ENCODE assay signal across 18 cellular contexts in genomic region chr16:30457256-30457655, GRCh38. TPM values are rescaled to one million over a fixed set of nuclear protein-coding genes. Genes with fewer than 3 reads are reported as not detected.
DNase-seq lines count a peak whose midpoint lies in the region; ATAC-seq, FAIRE-seq and TF ChIP-seq lines count a peak whose summit lies in the region.
"Had no signal": no experiment of that assay in that cellular context is flagged by ENCODE, and none has a peak within 500 bp of the region (broad histone marks: within the 10 kb centered on the region; RNA-seq: fewer than 3 reads in every experiment).

No MANE protein-coding gene starts in this region.

- no peak overlapping the region for H3K9ac ChIP-seq in HepG2 (ENCODE audit: insufficient read depth, low read depth, low read length)

- peaks cover 2% of the 10 kb centered on the region for H3K36me3 Mint-ChIP-seq in activated CD4-positive, alpha-beta T cell treated with anti-CD3 and anti-CD28 coated beads, Interleukin-2, amount 10 ng/mL, durations not matched to agents 24 days and 14 days (ENCODE audit: low read depth)
- peaks cover 4% of the 10 kb centered on the region for H3K36me3 Mint-ChIP-seq in activated T-helper 1 cell treated with anti-CD3 and anti-CD28 coated beads, Interleukin-12 subunit alpha, Interleukin-12 subunit beta, Interleukin-2, Interleukin-4 antibody, amounts not matched to agents 30 ng/mL and 10 ng/mL and 1 ng/mL, durations not matched to agents 14 hours and 24 hours and 36 hours (ENCODE audit: low read depth)

- no peaks in the 10 kb centered on the region for H4K20me1 ChIP-seq in HepG2 (ENCODE audit: insufficient read depth, low read length)

- POLR2A ChIA-PET in HepG2 (lab: Yijun Ruan, JAX): interaction anchor here (0.6 to 1.1 kb wide), 3 partner anchors 12 to 1927 kb away, joined by 3 to 4 read pairs (median 3); no protein-coding TSS in a partner anchor

- WGBS in HepG2 (ENCODE audit: low lambda C conversion rate): 83% methylated on average over 1 of the region's 1 CpG

- intact Hi-C loops in activated CD4-positive, alpha-beta T cell treated with anti-CD3 and anti-CD28 coated beads, Interleukin-2, amount 10 ng/mL, durations not matched to agents 24 days and 14 days (cut with micrococcal nuclease): no loop called here
- intact Hi-C loops in activated T-helper 1 cell treated with anti-CD3 and anti-CD28 coated beads, Interleukin-12 subunit alpha, Interleukin-12 subunit beta, Interleukin-2, Interleukin-4 antibody, amounts not matched to agents 30 ng/mL and 10 ng/mL and 1 ng/mL, durations not matched to agents 14 hours and 24 hours and 36 hours (cut with micrococcal nuclease): no loop called here
- intact Hi-C loops in HepG2 (cut with micrococcal nuclease; ENCODE audit: unreplicated experiment): no loop called here

- H3K9me3 ChIP-seq in HepG2 (ENCODE audit: low read length): no peaks in the 10 kb centered on the region
- H3K9me3 ChIP-seq: A549, colonic mucosa had no signal

- TF ChIP-seq RAD21 in HepG2 (CRISPR knock-in tag; IDR thresholded peaks at IDR 0.05): no peak

- CTCF ChIA-PET in HepG2 (lab: Yijun Ruan, JAX; ENCODE audit: low intra/inter-chr PET ratio, low total read pairs): no interaction called here

- H3K9me3 Mint-ChIP-seq in activated CD4-positive, alpha-beta T cell treated with anti-CD3 and anti-CD28 coated beads, Interleukin-2, amount 10 ng/mL, durations not matched to agents 24 days and 14 days: no peaks in the 10 kb centered on the region
- H3K9me3 Mint-ChIP-seq in activated T-helper 1 cell treated with anti-CD3 and anti-CD28 coated beads, Interleukin-12 subunit alpha, Interleukin-12 subunit beta, Interleukin-2, Interleukin-4 antibody, amounts not matched to agents 30 ng/mL and 10 ng/mL and 1 ng/mL, durations not matched to agents 14 hours and 24 hours and 36 hours: no peaks in the 10 kb centered on the region

- TF ChIP-seq POLR2A in GM12891 (IDR thresholded peaks at IDR 0.05; ENCODE audit: low read depth, low read length) (no peak), HepG2 (IDR thresholded peaks at IDR 0.05; ENCODE audit: insufficient read depth in 1 of 2, low read depth in 2 of 2, low read length in 2 of 2) (no peak)

- no peaks in the 10 kb centered on the region for H3K36me3 ChIP-seq in HepG2 (replicated peaks in 1 of 2; ENCODE audit: control insufficient read depth in 1 of 2, insufficient read depth in 2 of 2, low read length in 2 of 2)
- H3K36me3 ChIP-seq: colonic mucosa had no signal

- peak; percentile 5 for FAIRE-seq in GM12891 (lab: Jason Lieb, UNC)
- peak; percentile 21 for FAIRE-seq in HepG2 (lab: Jason Lieb, UNC)
- FAIRE-seq: A549 had no signal

- H3K4me2 ChIP-seq in HepG2 (ENCODE audit: low read depth, low read length): no peak overlapping the region
- H3K4me2 ChIP-seq: A549 had no signal

- H3K4me1 Mint-ChIP-seq in activated CD4-positive, alpha-beta T cell treated with anti-CD3 and anti-CD28 coated beads, Interleukin-2, amount 10 ng/mL, durations not matched to agents 24 days and 14 days: peaks cover 76% of the 10 kb centered on the region
- peaks cover 83% of the 10 kb centered on the region for H3K4me1 Mint-ChIP-seq in activated T-helper 1 cell treated with anti-CD3 and anti-CD28 coated beads, Interleukin-12 subunit alpha, Interleukin-12 subunit beta, Interleukin-2, Interleukin-4 antibody, amounts not matched to agents 30 ng/mL and 10 ng/mL and 1 ng/mL, durations not matched to agents 14 hours and 24 hours and 36 hours (ENCODE audit: low read depth)

- no peak for TF ChIP-seq CTCF in HepG2 (CRISPR knock-in tag; IDR thresholded peaks at IDR 0.05)

- TF ChIP-seq EP300 in HepG2 (IDR thresholded peaks at IDR 0.05; ENCODE audit: low read depth in 2 of 2, low read length in 2 of 2): no peak
- no peak for TF ChIP-seq EP300 in HepG2 (CRISPR knock-in tag; IDR thresholded peaks at IDR 0.05; ENCODE audit: borderline replicate concordance)

- H3K27me3 ChIP-seq in HepG2 (ENCODE audit: control insufficient read depth in 1 of 2, insufficient read depth in 2 of 2, low read length in 2 of 2): no peaks in the 10 kb centered on the region
- H3K27me3 ChIP-seq: colonic mucosa had no signal

- no peak overlapping the region for H3K27ac ChIP-seq in HepG2 (ENCODE audit: extremely low read length, insufficient read depth, low read length)
- H3K27ac ChIP-seq: A549, C4-2B, colonic mucosa had no signal

- H3K4me3 Mint-ChIP-seq in activated CD4-positive, alpha-beta T cell treated with anti-CD3 and anti-CD28 coated beads, Interleukin-2, amount 10 ng/mL, durations not matched to agents 24 days and 14 days: peak overlapping the region; percentile 31
- peak overlapping the region; percentile 24 for H3K4me3 Mint-ChIP-seq in activated T-helper 1 cell treated with anti-CD3 and anti-CD28 coated beads, Interleukin-12 subunit alpha, Interleukin-12 subunit beta, Interleukin-2, Interleukin-4 antibody, amounts not matched to agents 30 ng/mL and 10 ng/mL and 1 ng/mL, durations not matched to agents 14 hours and 24 hours and 36 hours

- H3K4me1 ChIP-seq in HepG2 (ENCODE audit: insufficient read depth, low read length): peaks cover 78% of the 10 kb centered on the region
- H3K4me1 ChIP-seq: colonic mucosa had no signal

- no peaks in the 10 kb centered on the region for H3K79me2 ChIP-seq in HepG2 (ENCODE audit: insufficient read depth, low read length)

- no TSS peak for BruUV-seq in HepG2 (replicated peaks; lab: Mats Ljungman, UMichigan)

- no peak overlapping the region for H2AFZ ChIP-seq in HepG2 (ENCODE audit: low read length)

- peak overlapping the region; percentile 95 for H3K27ac Mint-ChIP-seq in activated CD4-positive, alpha-beta T cell treated with anti-CD3 and anti-CD28 coated beads, Interleukin-2, amount 10 ng/mL, durations not matched to agents 24 days and 14 days
- H3K27ac Mint-ChIP-seq in activated T-helper 1 cell treated with anti-CD3 and anti-CD28 coated beads, Interleukin-12 subunit alpha, Interleukin-12 subunit beta, Interleukin-2, Interleukin-4 antibody, amounts not matched to agents 30 ng/mL and 10 ng/mL and 1 ng/mL, durations not matched to agents 14 hours and 24 hours and 36 hours: peak overlapping the region; percentile 61

- DNase-seq in activated CD4-positive, alpha-beta T cell treated with anti-CD3 and anti-CD28 coated beads, Interleukin-2, amount 10 ng/mL, durations not matched to agents 24 days and 14 days: peak; percentile 62
- DNase-seq in activated CD4-positive, alpha-beta T cell treated with anti-CD3 and anti-CD28 coated beads for 48 hours: no peak
- DNase-seq in GM12891 (ENCODE audit: insufficient read length, low spot score) (no peak), HepG2 (ENCODE audit: low spot score) (no peak), SW 1271 (lab: John Stamatoyannopoulos, UW) (no peak), NCI-H345 (lab: John Stamatoyannopoulos, UW) (no peak), kidney glomerular epithelial cell (lab: John Stamatoyannopoulos, UW) (no peak)
- DNase-seq in activated T-helper 1 cell treated with anti-CD3 and anti-CD28 coated beads, Interleukin-12 subunit alpha, Interleukin-12 subunit beta, Interleukin-2, Interleukin-4 antibody, amounts not matched to agents 30 ng/mL and 10 ng/mL and 1 ng/mL, durations not matched to agents 14 hours and 24 hours and 36 hours (ENCODE audit: low spot score): no peak
- DNase-seq: colonic mucosa, hypothalamus, NCI-H1694, SIG-M5, T1000 had no signal

- no peak overlapping the region for H3K4me3 ChIP-seq in HepG2 (replicated peaks in 1 of 3; ENCODE audit: insufficient read depth in 1 of 3, low read depth in 2 of 3, low read length in 3 of 3)
- H3K4me3 ChIP-seq: A549, colonic mucosa had no signal

- ATAC-seq in HepG2: no peak
- ATAC-seq: A549 had no signal

- no peaks in the 10 kb centered on the region for H3K27me3 Mint-ChIP-seq in activated CD4-positive, alpha-beta T cell treated with anti-CD3 and anti-CD28 coated beads, Interleukin-2, amount 10 ng/mL, durations not matched to agents 24 days and 14 days
- no peaks in the 10 kb centered on the region for H3K27me3 Mint-ChIP-seq in activated T-helper 1 cell treated with anti-CD3 and anti-CD28 coated beads, Interleukin-12 subunit alpha, Interleukin-12 subunit beta, Interleukin-2, Interleukin-4 antibody, amounts not matched to agents 30 ng/mL and 10 ng/mL and 1 ng/mL, durations not matched to agents 14 hours and 24 hours and 36 hours (ENCODE audit: insufficient read depth)

- in situ Hi-C loops in HepG2 (cut with HindIII; ENCODE audit: extremely low pct_ligation_motif_present, low pct_unique_long_range_greater_than_20kb): loop anchor here (5.0 kb wide), 1 partner anchor 60 kb away; no protein-coding TSS in a partner anchor

RNA-seq across cellular contexts. Expression of gene SEPHS2, which starts 11.6 kb away (rescaled TPM):
- 79.7 and 80.2 TPM in 2 replicates for total RNA-seq in activated CD4-positive, alpha-beta T cell treated with anti-CD3 and anti-CD28 coated beads, Interleukin-2, amount 10 ng/mL, durations not matched to agents 24 days and 14 days
- polyA plus RNA-seq in GM12891 (2012; ENCODE audit: low read depth, missing spikeins): 56.5 TPM
- 83.4 and 87.2 TPM in 2 replicates for total RNA-seq in activated T-helper 1 cell treated with anti-CD3 and anti-CD28 coated beads, Interleukin-12 subunit alpha, Interleukin-12 subunit beta, Interleukin-2, Interleukin-4 antibody, amounts not matched to agents 30 ng/mL and 10 ng/mL and 1 ng/mL, durations not matched to agents 14 hours and 24 hours and 36 hours
- total RNA-seq in HepG2 (2016; rRNA removed; fragmentation: Illumina TruSeq; extraction: Trizol): 20.7 and 56.3 TPM in 2 replicates
- total RNA-seq in HepG2 (2016; cell fraction: cytosol; rRNA removed; fragmentation: Illumina TruSeq; extraction: Trizol; ENCODE audit: low read depth): 5.7 and 7.2 TPM in 2 replicates
- total RNA-seq in HepG2 (2016; cell fraction: insoluble cytoplasmic fraction; rRNA removed; fragmentation: Illumina TruSeq; extraction: Trizol): 20.6 and 53.3 TPM in 2 replicates
- total RNA-seq in HepG2 (2016; cell fraction: membrane; rRNA removed; fragmentation: Illumina TruSeq; extraction: Trizol): 32.0 TPM in 2 replicates
- total RNA-seq in HepG2 (2016; cell fraction: nucleus; rRNA removed; fragmentation: Illumina TruSeq; extraction: Trizol): 20.1 and 22.8 TPM in 2 replicates
- polyA plus RNA-seq in HepG2 (2011; rRNA removed): 127 and 128 TPM in 2 replicates
- 115 and 145 TPM in 2 replicates for polyA plus RNA-seq in HepG2 (2011; cell fraction: cytosol; rRNA removed)
- polyA plus RNA-seq in HepG2 (2011; cell fraction: nucleus; rRNA removed): 36.6 and 44.5 TPM in 2 replicates
- polyA plus RNA-seq in HepG2 (2012): 130 and 170 TPM in 2 replicates
- 14.0 and 14.5 TPM in 2 replicates for polyA plus RNA-seq in HepG2 (2016; cell fraction: cytosol; fragmentation: Illumina TruSeq; extraction: Trizol; ENCODE audit: low read depth)
- 225 and 237 TPM in 2 replicates for polyA plus RNA-seq in HepG2 (2016; cell fraction: insoluble cytoplasmic fraction; fragmentation: Illumina TruSeq; extraction: Trizol; ENCODE audit: low read depth)
- polyA plus RNA-seq in HepG2 (2016; cell fraction: membrane; fragmentation: Illumina TruSeq; extraction: Trizol; ENCODE audit: low read depth): 54.8 and 58.5 TPM in 2 replicates
- polyA plus RNA-seq in HepG2 (2016; cell fraction: nucleus; fragmentation: Illumina TruSeq; extraction: Trizol; ENCODE audit: insufficient read depth, low read depth): 101 TPM in 2 replicates
- polyA minus RNA-seq in HepG2 (2011; rRNA and poly(A)+ RNA removed; ENCODE audit: low replicate concordance): 28.5 and 84.7 TPM in 2 replicates
- polyA minus RNA-seq in HepG2 (2011; cell fraction: cytosol; rRNA and poly(A)+ RNA removed): 65.0 and 74.5 TPM in 2 replicates
- polyA minus RNA-seq in HepG2 (2011; cell fraction: nucleus; rRNA and poly(A)+ RNA removed): 38.4 and 44.4 TPM in 2 replicates

RNA-seq across cellular contexts. Expression of gene ITGAL, which starts 15.3 kb away (rescaled TPM):
- total RNA-seq in activated CD4-positive, alpha-beta T cell treated with anti-CD3 and anti-CD28 coated beads, Interleukin-2, amount 10 ng/mL, durations not matched to agents 24 days and 14 days: 264 and 267 TPM in 2 replicates
- polyA plus RNA-seq in GM12891 (2012; ENCODE audit: low read depth, missing spikeins): 35.4 TPM
- total RNA-seq in activated T-helper 1 cell treated with anti-CD3 and anti-CD28 coated beads, Interleukin-12 subunit alpha, Interleukin-12 subunit beta, Interleukin-2, Interleukin-4 antibody, amounts not matched to agents 30 ng/mL and 10 ng/mL and 1 ng/mL, durations not matched to agents 14 hours and 24 hours and 36 hours: 259 and 287 TPM in 2 replicates
- 0.51 and 0.86 TPM in 2 replicates for total RNA-seq in HepG2 (2016; rRNA removed; fragmentation: Illumina TruSeq; extraction: Trizol)
- not detected in 2 replicates for total RNA-seq in HepG2 (2016; cell fraction: cytosol; rRNA removed; fragmentation: Illumina TruSeq; extraction: Trizol; ENCODE audit: low read depth)
- total RNA-seq in HepG2 (2016; cell fraction: insoluble cytoplasmic fraction; rRNA removed; fragmentation: Illumina TruSeq; extraction: Trizol): 0.64 and 0.87 TPM in 2 replicates
- total RNA-seq in HepG2 (2016; cell fraction: membrane; rRNA removed; fragmentation: Illumina TruSeq; extraction: Trizol): 0.07 and 0.37 TPM in 2 replicates
- total RNA-seq in HepG2 (2016; cell fraction: nucleus; rRNA removed; fragmentation: Illumina TruSeq; extraction: Trizol): 0.25 and 0.41 TPM in 2 replicates
- 1.2 TPM in 2 replicates for polyA plus RNA-seq in HepG2 (2011; rRNA removed)
- 0.68 and 0.87 TPM in 2 replicates for polyA plus RNA-seq in HepG2 (2011; cell fraction: cytosol; rRNA removed)
- polyA plus RNA-seq in HepG2 (2011; cell fraction: nucleus; rRNA removed): 2.5 and 3.3 TPM in 2 replicates
- 1.2 and 4.8 TPM in 2 replicates for polyA plus RNA-seq in HepG2 (2012)
- polyA plus RNA-seq in HepG2 (2016; cell fraction: cytosol; fragmentation: Illumina TruSeq; extraction: Trizol; ENCODE audit: low read depth): not detected in 2 replicates
- 0.24 and 0.47 TPM in 2 replicates for polyA plus RNA-seq in HepG2 (2016; cell fraction: insoluble cytoplasmic fraction; fragmentation: Illumina TruSeq; extraction: Trizol; ENCODE audit: low read depth)
- polyA plus RNA-seq in HepG2 (2016; cell fraction: membrane; fragmentation: Illumina TruSeq; extraction: Trizol; ENCODE audit: low read depth): 0.11 and 0.35 TPM in 2 replicates
- 0.37 and 0.96 TPM in 2 replicates for polyA plus RNA-seq in HepG2 (2016; cell fraction: nucleus; fragmentation: Illumina TruSeq; extraction: Trizol; ENCODE audit: insufficient read depth, low read depth)
- polyA minus RNA-seq in HepG2 (2011; rRNA and poly(A)+ RNA removed; ENCODE audit: low replicate concordance): 0.16 and 1.6 TPM in 2 replicates
- polyA minus RNA-seq in HepG2 (2011; cell fraction: cytosol; rRNA and poly(A)+ RNA removed): 0.40 and 1.1 TPM in 2 replicates
- 1.4 and 3.9 TPM in 2 replicates for polyA minus RNA-seq in HepG2 (2011; cell fraction: nucleus; rRNA and poly(A)+ RNA removed)
- total RNA-seq: Daoy, MCF 10A, renal cortical epithelial cell had no signal

RNA-seq across cellular contexts. Expression of gene DCTPP1, which starts 27.4 kb away (rescaled TPM):
- 167 and 176 TPM in 2 replicates for total RNA-seq in activated CD4-positive, alpha-beta T cell treated with anti-CD3 and anti-CD28 coated beads, Interleukin-2, amount 10 ng/mL, durations not matched to agents 24 days and 14 days
- polyA plus RNA-seq in GM12891 (2012; ENCODE audit: low read depth, missing spikeins): 67.5 TPM
- 173 and 178 TPM in 2 replicates for total RNA-seq in activated T-helper 1 cell treated with anti-CD3 and anti-CD28 coated beads, Interleukin-12 subunit alpha, Interleukin-12 subunit beta, Interleukin-2, Interleukin-4 antibody, amounts not matched to agents 30 ng/mL and 10 ng/mL and 1 ng/mL, durations not matched to agents 14 hours and 24 hours and 36 hours
- 74.4 and 105 TPM in 2 replicates for total RNA-seq in HepG2 (2016; rRNA removed; fragmentation: Illumina TruSeq; extraction: Trizol)
- 44.2 and 47.1 TPM in 2 replicates for total RNA-seq in HepG2 (2016; cell fraction: cytosol; rRNA removed; fragmentation: Illumina TruSeq; extraction: Trizol; ENCODE audit: low read depth)
- 74.5 and 96.6 TPM in 2 replicates for total RNA-seq in HepG2 (2016; cell fraction: insoluble cytoplasmic fraction; rRNA removed; fragmentation: Illumina TruSeq; extraction: Trizol)
- total RNA-seq in HepG2 (2016; cell fraction: membrane; rRNA removed; fragmentation: Illumina TruSeq; extraction: Trizol): 77.2 and 80.8 TPM in 2 replicates
- total RNA-seq in HepG2 (2016; cell fraction: nucleus; rRNA removed; fragmentation: Illumina TruSeq; extraction: Trizol): 30.8 and 32.7 TPM in 2 replicates
- polyA plus RNA-seq in HepG2 (2011; rRNA removed): 52.9 and 54.8 TPM in 2 replicates
- polyA plus RNA-seq in HepG2 (2011; cell fraction: cytosol; rRNA removed): 58.6 and 70.5 TPM in 2 replicates
- polyA plus RNA-seq in HepG2 (2011; cell fraction: nucleus; rRNA removed): 16.9 and 17.1 TPM in 2 replicates
- polyA plus RNA-seq in HepG2 (2012): 49.0 and 54.0 TPM in 2 replicates
- 63.8 and 69.5 TPM in 2 replicates for polyA plus RNA-seq in HepG2 (2016; cell fraction: cytosol; fragmentation: Illumina TruSeq; extraction: Trizol; ENCODE audit: low read depth)
- 138 and 146 TPM in 2 replicates for polyA plus RNA-seq in HepG2 (2016; cell fraction: insoluble cytoplasmic fraction; fragmentation: Illumina TruSeq; extraction: Trizol; ENCODE audit: low read depth)
- polyA plus RNA-seq in HepG2 (2016; cell fraction: membrane; fragmentation: Illumina TruSeq; extraction: Trizol; ENCODE audit: low read depth): 69.5 and 71.6 TPM in 2 replicates
- polyA plus RNA-seq in HepG2 (2016; cell fraction: nucleus; fragmentation: Illumina TruSeq; extraction: Trizol; ENCODE audit: insufficient read depth, low read depth): 49.9 and 56.9 TPM in 2 replicates
- polyA minus RNA-seq in HepG2 (2011; rRNA and poly(A)+ RNA removed; ENCODE audit: low replicate concordance): 36.0 and 50.1 TPM in 2 replicates
- 16.2 and 24.3 TPM in 2 replicates for polyA minus RNA-seq in HepG2 (2011; cell fraction: cytosol; rRNA and poly(A)+ RNA removed)
- polyA minus RNA-seq in HepG2 (2011; cell fraction: nucleus; rRNA and poly(A)+ RNA removed): 5.3 and 7.0 TPM in 2 replicates

RNA-seq across cellular contexts. Expression of gene ZNF771, which starts 49.9 kb away (rescaled TPM):
- total RNA-seq in activated CD4-positive, alpha-beta T cell treated with anti-CD3 and anti-CD28 coated beads, Interleukin-2, amount 10 ng/mL, durations not matched to agents 24 days and 14 days: 8.6 and 10.3 TPM in 2 replicates
- polyA plus RNA-seq in GM12891 (2012; ENCODE audit: low read depth, missing spikeins): 1.2 TPM
- 8.1 and 8.9 TPM in 2 replicates for total RNA-seq in activated T-helper 1 cell treated with anti-CD3 and anti-CD28 coated beads, Interleukin-12 subunit alpha, Interleukin-12 subunit beta, Interleukin-2, Interleukin-4 antibody, amounts not matched to agents 30 ng/mL and 10 ng/mL and 1 ng/mL, durations not matched to agents 14 hours and 24 hours and 36 hours
- 10.9 and 11.8 TPM in 2 replicates for total RNA-seq in HepG2 (2016; rRNA removed; fragmentation: Illumina TruSeq; extraction: Trizol)
- total RNA-seq in HepG2 (2016; cell fraction: cytosol; rRNA removed; fragmentation: Illumina TruSeq; extraction: Trizol; ENCODE audit: low read depth): 8.8 and 9.7 TPM in 2 replicates
- 9.0 and 10.5 TPM in 2 replicates for total RNA-seq in HepG2 (2016; cell fraction: insoluble cytoplasmic fraction; rRNA removed; fragmentation: Illumina TruSeq; extraction: Trizol)
- total RNA-seq in HepG2 (2016; cell fraction: membrane; rRNA removed; fragmentation: Illumina TruSeq; extraction: Trizol): 14.5 and 14.9 TPM in 2 replicates
- 5.7 and 6.4 TPM in 2 replicates for total RNA-seq in HepG2 (2016; cell fraction: nucleus; rRNA removed; fragmentation: Illumina TruSeq; extraction: Trizol)
- polyA plus RNA-seq in HepG2 (2011; rRNA removed): 5.0 and 5.4 TPM in 2 replicates
- polyA plus RNA-seq in HepG2 (2011; cell fraction: cytosol; rRNA removed): 6.7 and 15.5 TPM in 2 replicates
- polyA plus RNA-seq in HepG2 (2011; cell fraction: nucleus; rRNA removed): 11.2 and 15.1 TPM in 2 replicates
- 2.3 and 2.7 TPM in 2 replicates for polyA plus RNA-seq in HepG2 (2012)
- polyA plus RNA-seq in HepG2 (2016; cell fraction: cytosol; fragmentation: Illumina TruSeq; extraction: Trizol; ENCODE audit: low read depth): 8.8 and 9.4 TPM in 2 replicates
- 8.3 and 10.8 TPM in 2 replicates for polyA plus RNA-seq in HepG2 (2016; cell fraction: insoluble cytoplasmic fraction; fragmentation: Illumina TruSeq; extraction: Trizol; ENCODE audit: low read depth)
- 10.9 and 11.1 TPM in 2 replicates for polyA plus RNA-seq in HepG2 (2016; cell fraction: membrane; fragmentation: Illumina TruSeq; extraction: Trizol; ENCODE audit: low read depth)
- 9.1 and 10.0 TPM in 2 replicates for polyA plus RNA-seq in HepG2 (2016; cell fraction: nucleus; fragmentation: Illumina TruSeq; extraction: Trizol; ENCODE audit: insufficient read depth, low read depth)
- 4.1 and 9.1 TPM in 2 replicates for polyA minus RNA-seq in HepG2 (2011; rRNA and poly(A)+ RNA removed; ENCODE audit: low replicate concordance)
- polyA minus RNA-seq in HepG2 (2011; cell fraction: cytosol; rRNA and poly(A)+ RNA removed): 4.6 and 5.6 TPM in 2 replicates
- 5.3 and 5.4 TPM in 2 replicates for polyA minus RNA-seq in HepG2 (2011; cell fraction: nucleus; rRNA and poly(A)+ RNA removed)

Comparison
In these comparisons a context has a peak if more than half of its experiments do, and no peak if none do; other contexts are left out.
1. RNA of gene ITGAL, which starts 15.3 kb away (total RNA-seq): 259 to 287 TPM in activated T-helper 1 cell treated with anti-CD3 and anti-CD28 coated beads, Interleukin-12 subunit alpha, Interleukin-12 subunit beta, Interleukin-2, Interleukin-4 antibody, amounts not matched to agents 30 ng/mL and 10 ng/mL and 1 ng/mL, durations not matched to agents 14 hours and 24 hours and 36 hours and 264 to 267 TPM in activated CD4-positive, alpha-beta T cell treated with anti-CD3 and anti-CD28 coated beads, Interleukin-2, amount 10 ng/mL, durations not matched to agents 24 days and 14 days; 0.07 to 0.87 TPM in HepG2; every median in the first group is over 100 times any median in the second.